In genomic region chr18:73093687-73094250, GRCh38 we compare ENCODE assay signal across 24 cellular contexts.
"Had no signal": no experiment of that assay in that cellular context is flagged by ENCODE, and none has a peak within 500 bp of the region (broad histone marks: within the 10 kb centered on the region; RNA-seq: fewer than 3 reads in every experiment).

No MANE protein-coding gene starts in this region.

- H3K27ac ChIP-seq: colonic mucosa, esophagus squamous epithelium, gastrocnemius medialis, lower lobe of right lung, pancreas, right lobe of liver, thoracic aorta, transverse colon, upper lobe of right lung, uterus had no signal

- DNase-seq: colonic mucosa; effector CD8-positive, alpha-beta T cell; endodermal cell; erythroblast; esophagus squamous epithelium; gastrocnemius medialis; head of caudate nucleus; left ventricle myocardium superior; lower lobe of right lung; natural killer cell; occipital lobe; pancreas; right lobe of liver; small intestine; stimulated activated CD4-positive, alpha-beta T cell treated with anti-CD3 and anti-CD28 coated beads, Interleukin-15, amount 100 ng/mL, for 24 hours; stimulated activated CD4-positive, alpha-beta T cell treated with anti-CD3 and anti-CD28 coated beads, Interleukin-2, amount 100 ng/mL, for 48 hours; stimulated activated naive B cell treated with anti-CD40 and anti-IgM and Interleukin-4, amounts not matched to agents 10 μg/mL and 1 μg/mL and 100 μg/mL, for 72 hours; transverse colon; upper lobe of right lung; uterus had no signal

- H3K36me3 Mint-ChIP-seq: memory B cell had no signal

- H3K36me3 ChIP-seq: colonic mucosa, esophagus squamous epithelium, gastrocnemius medialis, lower lobe of right lung, pancreas, right lobe of liver, thoracic aorta, transverse colon, upper lobe of right lung, uterus had no signal

- H3K4me1 Mint-ChIP-seq: endodermal cell; memory B cell; natural killer cell; stimulated activated naive B cell treated with anti-CD40 and anti-IgM and Interleukin-4, amounts not matched to agents 10 μg/mL and 1 μg/mL and 100 μg/mL, for 72 hours had no signal

- H3K4me3 Mint-ChIP-seq: dendritic cell treated with granulocyte-macrophage colony-stimulating factor and Interleukin-4, amounts not matched to agents 40 ng/mL and 50 ng/mL, for 4 days; endodermal cell; memory B cell; natural killer cell; stimulated activated naive B cell treated with anti-CD40 and anti-IgM and Interleukin-4, amounts not matched to agents 10 μg/mL and 1 μg/mL and 100 μg/mL, for 72 hours; stimulated activated naive CD8-positive, alpha-beta T cell treated with anti-CD3 and anti-CD28 coated beads, Interleukin-15, Interleukin-2, amounts not matched to agents 100 ng/mL and 50 ng/mL, for 24 hours had no signal

- H3K27ac Mint-ChIP-seq: dendritic cell treated with granulocyte-macrophage colony-stimulating factor and Interleukin-4, amounts not matched to agents 40 ng/mL and 50 ng/mL, for 4 days; endodermal cell; memory B cell; natural killer cell; stimulated activated naive B cell treated with anti-CD40 and anti-IgM and Interleukin-4, amounts not matched to agents 10 μg/mL and 1 μg/mL and 100 μg/mL, for 72 hours; stimulated activated naive CD8-positive, alpha-beta T cell treated with anti-CD3 and anti-CD28 coated beads, Interleukin-15, Interleukin-2, amounts not matched to agents 100 ng/mL and 50 ng/mL, for 24 hours had no signal

- H3K4me1 ChIP-seq: colonic mucosa, esophagus squamous epithelium, gastrocnemius medialis, lower lobe of right lung, pancreas, right lobe of liver, transverse colon, upper lobe of right lung, uterus had no signal

- H3K27me3 ChIP-seq: colonic mucosa, esophagus squamous epithelium, gastrocnemius medialis, pancreas, right lobe of liver, transverse colon, upper lobe of right lung, uterus had no signal

- H3K4me3 ChIP-seq: colonic mucosa, esophagus squamous epithelium, gastrocnemius medialis, lower lobe of right lung, pancreas, right lobe of liver, thoracic aorta, transverse colon, upper lobe of right lung, uterus had no signal

- H3K9me3 ChIP-seq: colonic mucosa, gastrocnemius medialis, pancreas, right lobe of liver, thoracic aorta, transverse colon, upper lobe of right lung, uterus had no signal

- ATAC-seq: gastrocnemius medialis; left ventricle myocardium superior; lower lobe of right lung; natural killer cell; pancreas; right lobe of liver; stimulated activated naive B cell treated with anti-CD40 and anti-IgM and Interleukin-4, amounts not matched to agents 10 μg/mL and 1 μg/mL and 100 μg/mL, for 72 hours; upper lobe of right lung had no signal

- H3K27me3 Mint-ChIP-seq: dendritic cell treated with granulocyte-macrophage colony-stimulating factor and Interleukin-4, amounts not matched to agents 40 ng/mL and 50 ng/mL, for 4 days; memory B cell; stimulated activated naive B cell treated with anti-CD40 and anti-IgM and Interleukin-4, amounts not matched to agents 10 μg/mL and 1 μg/mL and 100 μg/mL, for 72 hours; stimulated activated naive CD8-positive, alpha-beta T cell treated with anti-CD3 and anti-CD28 coated beads, Interleukin-15, Interleukin-2, amounts not matched to agents 100 ng/mL and 50 ng/mL, for 24 hours had no signal
